32 cellular contexts compared by ENCODE assay signal in the genomic region with DNA sequence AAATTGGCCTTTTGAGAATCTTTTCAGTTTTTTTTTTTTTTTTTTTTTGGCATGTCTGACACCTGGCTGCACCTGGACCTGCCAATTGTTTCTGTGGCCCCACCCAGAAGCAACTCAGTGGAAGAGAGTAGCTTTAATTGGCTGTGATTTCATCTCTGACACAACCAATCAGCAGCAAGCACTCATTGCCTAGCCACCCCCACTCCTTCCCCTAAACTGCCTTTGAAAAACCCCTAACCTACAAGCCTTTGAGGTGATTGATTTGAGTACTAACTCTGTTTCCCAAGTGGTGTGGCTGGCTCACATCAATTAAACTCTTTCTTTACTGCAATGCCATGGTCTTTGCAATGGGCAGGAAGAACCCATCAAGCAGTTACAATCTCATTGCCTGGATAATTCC.
"Had no signal": no experiment of that assay in that cellular context is flagged by ENCODE, and none has a peak within 500 bp of the region (broad histone marks: within the 10 kb centered on the region; RNA-seq: fewer than 3 reads in every experiment).

No MANE protein-coding gene starts in this region.

- ATAC-seq: activated CD8-positive, alpha-beta memory T cell treated with anti-CD3 and anti-CD28 coated beads, Interleukin-2, amount 10 ng/mL, durations not matched to agents 7 days and 5 days; activated naive CD8-positive, alpha-beta T cell treated with anti-CD3 and anti-CD28 coated beads, Interleukin-2, amount 50 U/mL, for 24 hours; Right ventricle myocardium inferior had no signal

- FAIRE-seq: bronchial epithelial cell, RCC 7860 had no signal

- H3K27me3 Mint-ChIP-seq: activated CD4-positive, alpha-beta memory T cell treated with anti-CD3 and anti-CD28 coated beads for 36 hours; activated CD8-positive, alpha-beta memory T cell treated with anti-CD3 and anti-CD28 coated beads, Interleukin-2, amount 10 ng/mL, durations not matched to agents 7 days and 5 days; activated naive CD8-positive, alpha-beta T cell treated with anti-CD3 and anti-CD28 coated beads, Interleukin-2, amount 50 U/mL, for 24 hours; brain had no signal

- H3K4me3 Mint-ChIP-seq: activated CD4-positive, alpha-beta memory T cell treated with anti-CD3 and anti-CD28 coated beads for 36 hours; activated CD8-positive, alpha-beta memory T cell treated with anti-CD3 and anti-CD28 coated beads, Interleukin-2, amount 10 ng/mL, durations not matched to agents 7 days and 5 days; activated naive CD8-positive, alpha-beta T cell; activated naive CD8-positive, alpha-beta T cell treated with anti-CD3 and anti-CD28 coated beads, Interleukin-2, amount 50 U/mL, for 24 hours; brain had no signal

- H2AFZ ChIP-seq: PC-9 had no signal

- H3K27ac ChIP-seq: PC-9, RWPE1, WERI-Rb-1 had no signal

- H3K9me3 Mint-ChIP-seq: activated CD4-positive, alpha-beta memory T cell treated with anti-CD3 and anti-CD28 coated beads for 36 hours had no signal

- H3K36me3 ChIP-seq: WERI-Rb-1 had no signal

- H3K4me3 ChIP-seq: PC-9 had no signal

- H3K4me1 Mint-ChIP-seq: activated CD8-positive, alpha-beta memory T cell treated with anti-CD3 and anti-CD28 coated beads, Interleukin-2, amount 10 ng/mL, durations not matched to agents 7 days and 5 days; activated naive CD8-positive, alpha-beta T cell treated with anti-CD3 and anti-CD28 coated beads, Interleukin-2, amount 50 U/mL, for 24 hours; brain had no signal

- DNase-seq: activated CD4-positive, alpha-beta memory T cell treated with anti-CD3 and anti-CD28 coated beads for 36 hours; activated CD4-positive, alpha-beta T cell treated with anti-CD3 and anti-CD28 coated beads, Interleukin-2, amount 50 U/mL, for 1 hour; activated CD8-positive, alpha-beta memory T cell treated with anti-CD3 and anti-CD28 coated beads for 24 hours; activated CD8-positive, alpha-beta memory T cell treated with anti-CD3 and anti-CD28 coated beads, Interleukin-2, amount 10 ng/mL, durations not matched to agents 7 days and 5 days; activated CD8-positive, alpha-beta memory T cell treated with anti-CD3 and anti-CD28 coated beads, Interleukin-2, amount 50 U/mL, for 48 hours; activated effector memory CD4-positive, alpha-beta T cell treated with Interleukin-2 at 50 U/mL for 16 hours; activated naive CD8-positive, alpha-beta T cell treated with anti-CD3 and anti-CD28 coated beads, Interleukin-2, amount 50 U/mL, for 24 hours; activated T-cell treated with anti-CD3 and anti-CD28 coated beads, Interleukin-2, amount 50 U/mL, for 48 hours; anterior cingulate cortex; caudate nucleus; cerebellar nuclear complex; cortex of kidney; NCI-H1092 treated with DMSO at 0.1 percent for 48 hours; NCI-H146; NCI-H187; NCI-H2029 treated with DMSO at 0.1 percent for 48 hours; NCI-H2107; NCI-H2171; NCI-H510A; NCI-H526; NCI-H748 treated with DMSO at 0.1 percent for 48 hours; NK-92 treated with Interleukin-12 subunit alpha and Interleukin-12 subunit beta, amount 100 ng/mL, for 24 hours; PC-9; SW 1271; T1000; WERI-Rb-1 had no signal

- H3K4me2 ChIP-seq: PC-9 had no signal

- H3K36me3 Mint-ChIP-seq: activated CD4-positive, alpha-beta memory T cell treated with anti-CD3 and anti-CD28 coated beads for 36 hours; activated CD8-positive, alpha-beta memory T cell treated with anti-CD3 and anti-CD28 coated beads, Interleukin-2, amount 10 ng/mL, durations not matched to agents 7 days and 5 days; activated naive CD8-positive, alpha-beta T cell; brain had no signal

- H3K27ac Mint-ChIP-seq: activated CD4-positive, alpha-beta memory T cell treated with anti-CD3 and anti-CD28 coated beads for 36 hours; activated CD8-positive, alpha-beta memory T cell treated with anti-CD3 and anti-CD28 coated beads, Interleukin-2, amount 10 ng/mL, durations not matched to agents 7 days and 5 days; activated naive CD8-positive, alpha-beta T cell; activated naive CD8-positive, alpha-beta T cell treated with anti-CD3 and anti-CD28 coated beads, Interleukin-2, amount 50 U/mL, for 24 hours; brain had no signal
